30 cellular contexts compared by ENCODE assay signal in the genomic region with DNA sequence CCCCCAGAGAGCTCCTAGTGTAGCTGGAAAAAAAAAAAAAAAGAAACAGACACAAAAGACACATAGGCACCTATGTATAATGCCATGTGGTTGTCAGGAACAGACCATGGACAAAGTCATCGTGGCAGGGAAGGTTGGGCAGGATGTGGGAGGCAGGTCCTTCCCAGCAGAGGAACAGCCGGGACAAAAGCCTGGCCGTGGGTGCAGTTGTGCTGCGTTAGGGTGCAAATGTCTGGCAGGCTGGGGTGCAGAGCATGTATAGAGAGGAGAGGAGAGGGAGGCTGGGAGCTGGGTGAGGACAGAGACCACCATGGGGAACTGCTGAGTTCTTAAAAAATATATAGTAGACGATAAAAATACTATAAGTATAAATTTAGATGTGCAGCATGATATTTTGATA.
"Had no signal": no experiment of that assay in that cellular context is flagged by ENCODE, and none has a peak within 500 bp of the region (broad histone marks: within the 10 kb centered on the region; RNA-seq: fewer than 3 reads in every experiment).

No MANE protein-coding gene starts in this region.

- H3K27ac Mint-ChIP-seq: activated CD4-positive, alpha-beta T cell treated with anti-CD3 and anti-CD28 coated beads, Interleukin-2, amount 10 ng/mL, durations not matched to agents 7 days and 5 days; activated CD8-positive, alpha-beta T cell treated with anti-CD3 and anti-CD28 coated beads for 36 hours; activated naive CD4-positive, alpha-beta T cell treated with anti-CD3 and anti-CD28 coated beads, Interleukin-2, amount 50 U/mL, for 72 hours; activated T-helper 17 cell treated with anti-CD3 and anti-CD28 coated beads, Interleukin-2, amount 50 U/mL, for 72 hours; effector memory CD8-positive, alpha-beta T cell; stimulated activated effector memory CD8-positive, alpha-beta T cell treated with anti-CD3 and anti-CD28 coated beads, Interleukin-12 subunit alpha, Interleukin-12 subunit beta, amount 100 ng/mL, for 72 hours; T-helper 1 cell treated with Interleukin-12 subunit alpha and Interleukin-12 subunit beta and Interleukin-4 antibody, amounts not matched to agents 30 μg/mL and 1 μg/mL, for 36 hours had no signal

- H3K4me1 ChIP-seq: adrenal gland, body of pancreas, heart left ventricle, parathyroid adenoma, psoas muscle, sigmoid colon, upper lobe of right lung had no signal

- H3K9me3 Mint-ChIP-seq: activated CD4-positive, alpha-beta T cell treated with anti-CD3 and anti-CD28 coated beads, Interleukin-2, amount 10 ng/mL, durations not matched to agents 7 days and 5 days; activated CD8-positive, alpha-beta T cell treated with anti-CD3 and anti-CD28 coated beads for 36 hours; activated naive CD4-positive, alpha-beta T cell treated with anti-CD3 and anti-CD28 coated beads, Interleukin-2, amount 50 U/mL, for 72 hours; activated T-cell treated with anti-CD3 and anti-CD28 coated beads, Interleukin-2, amount 50 U/mL, for 4 hours; activated T-helper 17 cell treated with anti-CD3 and anti-CD28 coated beads, Interleukin-2, amount 50 U/mL, for 72 hours; effector memory CD8-positive, alpha-beta T cell; stimulated activated effector memory CD8-positive, alpha-beta T cell treated with anti-CD3 and anti-CD28 coated beads, Interleukin-12 subunit alpha, Interleukin-12 subunit beta, amount 100 ng/mL, for 72 hours; stimulated activated naive CD8-positive, alpha-beta T cell treated with anti-CD3 and anti-CD28 coated beads, Interleukin-15, amount 100 ng/mL, for 72 hours; T-helper 1 cell treated with Interleukin-12 subunit alpha and Interleukin-12 subunit beta and Interleukin-4 antibody, amounts not matched to agents 30 μg/mL and 1 μg/mL, for 36 hours had no signal

- H3K9ac ChIP-seq: parathyroid adenoma had no signal

- ATAC-seq: activated CD8-positive, alpha-beta T cell treated with anti-CD3 and anti-CD28 coated beads for 36 hours; activated naive CD4-positive, alpha-beta T cell treated with anti-CD3 and anti-CD28 coated beads, Interleukin-2, amount 50 U/mL, for 72 hours; activated T-cell treated with anti-CD3 and anti-CD28 coated beads, Interleukin-2, amount 50 U/mL, for 4 hours; activated T-helper 17 cell treated with anti-CD3 and anti-CD28 coated beads, Interleukin-2, amount 50 U/mL, for 72 hours; body of pancreas; effector memory CD8-positive, alpha-beta T cell; heart left ventricle; naive thymus-derived CD8-positive, alpha-beta T cell; psoas muscle; stimulated activated effector memory CD8-positive, alpha-beta T cell treated with anti-CD3 and anti-CD28 coated beads, Interleukin-12 subunit alpha, Interleukin-12 subunit beta, amount 100 ng/mL, for 72 hours; stimulated activated naive CD8-positive, alpha-beta T cell treated with anti-CD3 and anti-CD28 coated beads, Interleukin-15, amount 100 ng/mL, for 72 hours; upper lobe of right lung had no signal

- DNase-seq: activated CD4-positive, alpha-beta T cell treated with anti-CD3 and anti-CD28 coated beads for 1 hour; activated CD4-positive, alpha-beta T cell treated with anti-CD3 and anti-CD28 coated beads, Interleukin-2, amount 10 ng/mL, durations not matched to agents 7 days and 5 days; activated CD8-positive, alpha-beta T cell treated with anti-CD3 and anti-CD28 coated beads for 36 hours; activated naive CD4-positive, alpha-beta T cell; activated T-cell treated with anti-CD3 and anti-CD28 coated beads, Interleukin-2, amount 50 U/mL, for 4 hours; adrenal gland; aorta; body of pancreas; cortex of kidney; effector memory CD8-positive, alpha-beta T cell; foreskin fibroblast; heart left ventricle; midbrain; naive thymus-derived CD8-positive, alpha-beta T cell; occipital lobe; psoas muscle; sigmoid colon; small intestine; stimulated activated CD4-positive, alpha-beta T cell treated with anti-CD3 and anti-CD28 coated beads, Interleukin-4, amount 100 ng/mL, for 24 hours; stimulated activated naive CD8-positive, alpha-beta T cell treated with anti-CD3 and anti-CD28 coated beads, Interleukin-15, amount 100 ng/mL, for 72 hours; substantia nigra; T1000; upper lobe of right lung had no signal

- H3K36me3 Mint-ChIP-seq: stimulated activated effector memory CD8-positive, alpha-beta T cell treated with anti-CD3 and anti-CD28 coated beads, Interleukin-12 subunit alpha, Interleukin-12 subunit beta, amount 100 ng/mL, for 72 hours had no signal

- H3K4me3 Mint-ChIP-seq: activated CD4-positive, alpha-beta T cell treated with anti-CD3 and anti-CD28 coated beads, Interleukin-2, amount 10 ng/mL, durations not matched to agents 7 days and 5 days; activated CD8-positive, alpha-beta T cell treated with anti-CD3 and anti-CD28 coated beads for 36 hours; activated T-cell treated with anti-CD3 and anti-CD28 coated beads, Interleukin-2, amount 50 U/mL, for 4 hours; activated T-helper 17 cell treated with anti-CD3 and anti-CD28 coated beads, Interleukin-2, amount 50 U/mL, for 72 hours; effector memory CD8-positive, alpha-beta T cell; naive thymus-derived CD8-positive, alpha-beta T cell; neural crest cell; stimulated activated effector memory CD8-positive, alpha-beta T cell treated with anti-CD3 and anti-CD28 coated beads, Interleukin-12 subunit alpha, Interleukin-12 subunit beta, amount 100 ng/mL, for 72 hours; stimulated activated naive CD8-positive, alpha-beta T cell treated with anti-CD3 and anti-CD28 coated beads, Interleukin-15, amount 100 ng/mL, for 72 hours; T-helper 1 cell treated with Interleukin-12 subunit alpha and Interleukin-12 subunit beta and Interleukin-4 antibody, amounts not matched to agents 30 μg/mL and 1 μg/mL, for 36 hours had no signal

- H3K9me3 ChIP-seq: adrenal gland, psoas muscle, upper lobe of right lung had no signal

- H3K79me2 ChIP-seq: parathyroid adenoma had no signal

- H3K27me3 ChIP-seq: body of pancreas, cardiac muscle cell had no signal

- H3K4me3 ChIP-seq: adrenal gland, body of pancreas, cardiac muscle cell, heart left ventricle, psoas muscle, sigmoid colon, upper lobe of right lung had no signal

- H3K36me3 ChIP-seq: adrenal gland, cardiac muscle cell, heart left ventricle, sigmoid colon, upper lobe of right lung had no signal

- H3K27ac ChIP-seq: adrenal gland, body of pancreas, cardiac muscle cell, heart left ventricle, parathyroid adenoma, psoas muscle, sigmoid colon, upper lobe of right lung had no signal

- H3K4me1 Mint-ChIP-seq: activated CD4-positive, alpha-beta T cell treated with anti-CD3 and anti-CD28 coated beads, Interleukin-2, amount 10 ng/mL, durations not matched to agents 7 days and 5 days; activated T-helper 17 cell treated with anti-CD3 and anti-CD28 coated beads, Interleukin-2, amount 50 U/mL, for 72 hours; neural crest cell; stimulated activated effector memory CD8-positive, alpha-beta T cell treated with anti-CD3 and anti-CD28 coated beads, Interleukin-12 subunit alpha, Interleukin-12 subunit beta, amount 100 ng/mL, for 72 hours had no signal

- H2AFZ ChIP-seq: parathyroid adenoma had no signal
